8 cellular contexts compared by ENCODE assay signal in genomic region chr2:147910990-147911473, GRCh38.
DNase-seq lines count a peak whose midpoint lies in the region; ATAC-seq and TF ChIP-seq lines count a peak whose summit lies in the region.

No MANE protein-coding gene starts in this region.

- H3K27me3 Mint-ChIP-seq in activated CD4-positive, alpha-beta T cell treated with anti-CD3 and anti-CD28 coated beads, Interleukin-2, amount 10 ng/mL, durations not matched to agents 24 days and 14 days: no peaks in the 10 kb centered on the region
- H3K27me3 Mint-ChIP-seq in progenitor cell of endocrine pancreas: no peaks in the 10 kb centered on the region

- ATAC-seq in HG02623 (IDR thresholded peaks at IDR 0.05; ENCODE audit: unreplicated experiment): no peak
- no peak for ATAC-seq in GM19023 (IDR thresholded peaks at IDR 0.05; ENCODE audit: unreplicated experiment)

- H3K4me1 Mint-ChIP-seq in activated CD4-positive, alpha-beta T cell treated with anti-CD3 and anti-CD28 coated beads, Interleukin-2, amount 10 ng/mL, durations not matched to agents 24 days and 14 days: peaks cover 9% of the 10 kb centered on the region
- peaks cover 24% of the 10 kb centered on the region for H3K4me1 Mint-ChIP-seq in progenitor cell of endocrine pancreas (ENCODE audit: low read depth)

- no peak overlapping the region for H3K4me3 Mint-ChIP-seq in activated CD4-positive, alpha-beta T cell treated with anti-CD3 and anti-CD28 coated beads, Interleukin-2, amount 10 ng/mL, durations not matched to agents 24 days and 14 days
- no peak overlapping the region for H3K4me3 Mint-ChIP-seq in progenitor cell of endocrine pancreas (ENCODE audit: low read depth)

- TF ChIP-seq CTCF in fibroblast of villous mesenchyme (IDR thresholded peaks at IDR 0.05; ENCODE audit: insufficient read depth, low read depth, low read length): peak; percentile 65
- TF ChIP-seq CTCF in progenitor cell of endocrine pancreas (IDR thresholded peaks at IDR 0.05; ENCODE audit: unreplicated experiment): peak; percentile 88

- no peaks in the 10 kb centered on the region for H3K9me3 Mint-ChIP-seq in activated CD4-positive, alpha-beta T cell treated with anti-CD3 and anti-CD28 coated beads, Interleukin-2, amount 10 ng/mL, durations not matched to agents 24 days and 14 days
- no peaks in the 10 kb centered on the region for H3K9me3 Mint-ChIP-seq in progenitor cell of endocrine pancreas (ENCODE audit: low read depth)

- DNase-seq in DMS 273 treated with DMSO at 0.1 percent for 48 hours (lab: John Stamatoyannopoulos, UW) (peak; percentile 24), HCEC 1CT (peak; percentile 67), NCI-H345 (lab: John Stamatoyannopoulos, UW) (peak; percentile 62), fibroblast of villous mesenchyme (ENCODE audit: low read depth) (peak; percentile 83), progenitor cell of endocrine pancreas (ENCODE audit: low spot score, unreplicated experiment) (no peak)
- peak; percentile 82 for DNase-seq in activated CD4-positive, alpha-beta T cell treated with anti-CD3 and anti-CD28 coated beads, Interleukin-2, amount 10 ng/mL, durations not matched to agents 24 days and 14 days

- H3K4me3 ChIP-seq in fibroblast of villous mesenchyme (ENCODE audit: low read depth, low read length): no peak overlapping the region

- peaks cover 8% of the 10 kb centered on the region for H3K36me3 Mint-ChIP-seq in activated CD4-positive, alpha-beta T cell treated with anti-CD3 and anti-CD28 coated beads, Interleukin-2, amount 10 ng/mL, durations not matched to agents 24 days and 14 days (ENCODE audit: low read depth)
- peaks cover 18% of the 10 kb centered on the region for H3K36me3 Mint-ChIP-seq in progenitor cell of endocrine pancreas (ENCODE audit: insufficient read depth)

- H3K27ac Mint-ChIP-seq in activated CD4-positive, alpha-beta T cell treated with anti-CD3 and anti-CD28 coated beads, Interleukin-2, amount 10 ng/mL, durations not matched to agents 24 days and 14 days: no peak overlapping the region
- H3K27ac Mint-ChIP-seq in progenitor cell of endocrine pancreas: no peak overlapping the region

- intact Hi-C loops in activated CD4-positive, alpha-beta T cell treated with anti-CD3 and anti-CD28 coated beads, Interleukin-2, amount 10 ng/mL, durations not matched to agents 24 days and 14 days (cut with micrococcal nuclease): loop anchor here (1.0 to 2.0 kb wide), 4 partner anchors 622 to 1176 kb away; no protein-coding TSS in a partner anchor
